8 cellular contexts compared by ENCODE assay signal in the genomic region with DNA sequence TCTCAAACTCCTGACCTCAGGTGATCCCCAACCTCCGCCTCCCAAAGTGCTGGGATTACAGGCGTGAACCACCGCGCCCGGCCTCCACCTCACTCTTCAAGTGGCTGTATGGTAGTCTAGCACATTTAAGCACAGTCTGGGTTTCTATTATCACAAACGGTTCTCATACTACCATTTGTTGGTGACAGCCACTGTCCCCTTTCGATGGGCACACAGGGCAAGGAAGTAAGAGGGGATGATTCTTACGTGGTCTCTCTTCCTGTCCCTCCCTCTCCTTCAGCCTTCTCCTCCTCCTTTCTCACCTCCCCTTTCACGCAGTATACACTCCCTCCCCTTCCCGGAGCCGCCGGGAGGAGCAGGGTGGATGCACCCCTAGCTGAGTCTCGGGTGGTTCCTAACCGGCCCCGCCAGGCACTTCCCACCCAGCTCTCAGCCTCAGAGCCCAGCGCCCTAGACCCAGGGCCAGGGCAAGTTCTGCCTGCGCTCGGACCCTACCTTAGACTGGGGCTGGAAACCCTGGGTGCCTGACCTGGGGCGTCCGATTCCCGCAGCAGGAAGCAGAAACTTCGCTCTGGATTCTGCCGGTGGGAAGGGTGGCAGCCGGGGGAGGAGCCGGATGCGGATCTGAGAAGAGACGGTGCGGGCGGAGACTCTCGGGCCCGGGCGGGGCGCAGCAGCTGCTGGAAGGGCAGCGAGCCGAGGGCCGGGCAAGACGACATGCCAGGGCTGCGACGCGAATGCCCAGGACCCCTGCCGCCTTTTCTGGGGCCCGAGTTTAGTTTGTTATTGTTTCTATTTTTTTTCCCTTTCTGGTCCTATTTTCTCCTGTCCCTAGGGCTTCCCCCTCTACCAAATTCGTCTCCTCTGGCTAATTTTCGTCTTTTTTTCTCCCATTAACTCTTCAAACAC. TPM values are rescaled to one million over a fixed set of nuclear protein-coding genes. Genes with fewer than 3 reads are reported as not detected.
A peak's percentile ranks its signal among the peaks of the same experiment; 100 is the strongest.
DNase-seq lines count a peak whose midpoint lies in the region; FAIRE-seq and TF ChIP-seq lines count a peak whose summit lies in the region.

Gene TEP1 (minus strand): TSS at position 626 of the 909 bp plus-strand sequence. CDS start 5,062 bp downstream, outside the sequence.

- H3K9me3 ChIP-seq in MM.1S (replicated peaks; ENCODE audit: insufficient read depth, low read length) (no peaks in the 10 kb centered on the region), neural cell (ENCODE audit: low read length) (no peaks in the 10 kb centered on the region)

- no peaks in the 10 kb centered on the region for H3K36me3 ChIP-seq in MM.1S (replicated peaks; ENCODE audit: insufficient read depth, low read length)
- no peaks in the 10 kb centered on the region for H3K36me3 ChIP-seq in neural cell (ENCODE audit: insufficient read depth, low read length)

- no peaks in the 10 kb centered on the region; the same call in 1 of the 2 replicates for H3K4me1 ChIP-seq in MM.1S (ENCODE audit: low read length)

- TF ChIP-seq POLR2A in H54 (IDR thresholded peaks at IDR 0.05; ENCODE audit: low read depth, low read length), result peak; percentile 54

- peaks cover 48% of the 10 kb centered on the region for H3K4me1 Mint-ChIP-seq in stimulated activated naive CD8-positive, alpha-beta T cell treated with anti-CD3 and anti-CD28 coated beads, Interleukin-15, Interleukin-2, amounts not matched to agents 100 ng/mL and 50 ng/mL, for 24 hours (ENCODE audit: low read depth)

- no peaks in the 10 kb centered on the region for H3K27me3 Mint-ChIP-seq in stimulated activated naive CD8-positive, alpha-beta T cell treated with anti-CD3 and anti-CD28 coated beads, Interleukin-15, Interleukin-2, amounts not matched to agents 100 ng/mL and 50 ng/mL, for 24 hours

- no peak for TF ChIP-seq CTCF in MM.1S (IDR thresholded peaks at IDR 0.05; ENCODE audit: low read length)
- no peak for TF ChIP-seq CTCF in foreskin fibroblast (IDR thresholded peaks at IDR 0.05; ENCODE audit: low read depth, low read length)
- TF ChIP-seq CTCF in neural cell (IDR thresholded peaks at IDR 0.05; ENCODE audit: poor library complexity, severe bottlenecking), result no peak

- no peak for TF ChIP-seq RAD21 in neural cell (conservative IDR thresholded peaks at IDR 0.05)

- no peaks in the 10 kb centered on the region for H3K9me2 ChIP-seq in MM.1S (replicated peaks; ENCODE audit: insufficient read depth, low read length)
- no peaks in the 10 kb centered on the region for H3K9me2 ChIP-seq in neural cell (ENCODE audit: insufficient read depth, low read length)

- H3K27ac ChIP-seq in MM.1S (ENCODE audit: low read length), result peak within 1 kb of the TSS; percentile 66; the same call in 1 of the 2 replicates
- H3K27ac ChIP-seq in neural cell (ENCODE audit: low read length), result peak within 1 kb of the TSS; percentile 56

- peak within 1 kb of the TSS; percentile 68 for H3K9ac ChIP-seq in MM.1S (ENCODE audit: low read length)
- H3K9ac ChIP-seq in neural cell (ENCODE audit: low read length), result peak within 1 kb of the TSS; percentile 66

- H3K4me3 Mint-ChIP-seq in stimulated activated naive CD8-positive, alpha-beta T cell treated with anti-CD3 and anti-CD28 coated beads, Interleukin-15, Interleukin-2, amounts not matched to agents 100 ng/mL and 50 ng/mL, for 24 hours, result peak within 1 kb of the TSS; percentile 97

- no peaks in the 10 kb centered on the region for H3K27me3 ChIP-seq in MM.1S (replicated peaks; ENCODE audit: insufficient read depth, low read length)
- H3K27me3 ChIP-seq in neural cell (ENCODE audit: insufficient read depth, low read depth, low read length), result peaks cover 9% of the 10 kb centered on the region

- TF ChIP-seq EP300 in neural cell (conservative IDR thresholded peaks at IDR 0.05; ENCODE audit: poor library complexity, severe bottlenecking), result no peak

- H4K20me1 ChIP-seq in MM.1S (ENCODE audit: insufficient read depth, low read length) (no peaks in the 10 kb centered on the region), neural cell (ENCODE audit: insufficient read depth) (no peaks in the 10 kb centered on the region)

- H3K9me3 Mint-ChIP-seq in stimulated activated naive CD8-positive, alpha-beta T cell treated with anti-CD3 and anti-CD28 coated beads, Interleukin-15, Interleukin-2, amounts not matched to agents 100 ng/mL and 50 ng/mL, for 24 hours, result no peaks in the 10 kb centered on the region

- H3F3A ChIP-seq in MM.1S (ENCODE audit: insufficient read depth, low read length) (no peaks in the 10 kb centered on the region; the same call in 1 of the 2 replicates), neural cell (ENCODE audit: insufficient read depth, low read length, poor library complexity, severe bottlenecking) (no peaks in the 10 kb centered on the region)

- FAIRE-seq in H54 (lab: Jason Lieb, UNC), result no peak

- peak; percentile 93 for DNase-seq in Daoy (ENCODE audit: low read depth)
- DNase-seq in H54 (ENCODE audit: insufficient read length, low spot score), result peak; percentile 27
- DNase-seq in MM.1S, result peak; percentile 17
- DNase-seq in SIG-M5 treated with dmso at 0.1 percent for 504 hours (lab: John Stamatoyannopoulos, UW; ENCODE audit: unreplicated experiment), result peak; percentile 74
- DNase-seq in activated gamma-delta T cell treated with Interleukin-2 at 50 U/mL for 16 hours, result peak; percentile 69
- DNase-seq in foreskin fibroblast, result peak; percentile 80 to 94

- peaks cover 5% of the 10 kb centered on the region for H3K36me3 Mint-ChIP-seq in stimulated activated naive CD8-positive, alpha-beta T cell treated with anti-CD3 and anti-CD28 coated beads, Interleukin-15, Interleukin-2, amounts not matched to agents 100 ng/mL and 50 ng/mL, for 24 hours (ENCODE audit: low read depth)

- H2AFZ ChIP-seq in MM.1S (ENCODE audit: low read length) (peak within 1 kb of the TSS; percentile 85), neural cell (ENCODE audit: low read depth, low read length) (peak within 1 kb of the TSS; percentile 51)

- H3K4me3 ChIP-seq in MM.1S (ENCODE audit: low read length) (peak within 1 kb of the TSS; percentile 86), foreskin fibroblast (ENCODE audit: low read depth in 1 of 2, low read length in 2 of 2) (peak within 1 kb of the TSS; percentile 81 to 91), neural cell (ENCODE audit: low read length) (peak within 1 kb of the TSS; percentile 88)

- peak within 1 kb of the TSS; percentile 94 for H3K4me2 ChIP-seq in MM.1S (ENCODE audit: low read depth, low read length)
- peak within 1 kb of the TSS; percentile 56 for H3K4me2 ChIP-seq in neural cell (ENCODE audit: low read length)

- peaks cover 14% of the 10 kb centered on the region for H3K79me2 ChIP-seq in MM.1S (ENCODE audit: low read length)
- no peaks in the 10 kb centered on the region for H3K79me2 ChIP-seq in neural cell (replicated peaks; ENCODE audit: insufficient read depth, low read length)

- H3K27ac Mint-ChIP-seq in stimulated activated naive CD8-positive, alpha-beta T cell treated with anti-CD3 and anti-CD28 coated beads, Interleukin-15, Interleukin-2, amounts not matched to agents 100 ng/mL and 50 ng/mL, for 24 hours, result peak within 1 kb of the TSS; percentile 97

TF ChIP-seq in neural cell, 6 proteins besides CTCF, POLR2A, EP300 and RAD21:
- TF ChIP-seq POLR2AphosphoS5 (IDR thresholded peaks at IDR 0.05) (peak; percentile 29), TAF1 (IDR thresholded peaks at IDR 0.05; ENCODE audit: low read depth) (no peak), REST (IDR thresholded peaks at IDR 0.05; ENCODE audit: borderline replicate concordance) (no peak), EZH2 (IDR thresholded peaks at IDR 0.05; ENCODE audit: borderline replicate concordance, insufficient read depth, low read length, poor library complexity, severe bottlenecking) (no peak), SMC3 (conservative IDR thresholded peaks at IDR 0.05; ENCODE audit: poor library complexity) (no peak), MXI1 (conservative IDR thresholded peaks at IDR 0.05; ENCODE audit: poor library complexity, severe bottlenecking) (peak; percentile 40)

RNA-seq across cellular contexts. Expression of gene TEP1, which starts in this region (rescaled TPM):
- total RNA-seq in Daoy (2014; rRNA removed; shearing (Covaris generic)), result 12.6 and 13.0 TPM in 2 replicates
- polyA plus RNA-seq in neural cell, result 5.2 and 6.8 TPM in 2 replicates
- 2.4 and 3.0 TPM in 2 replicates for polyA minus RNA-seq in neural cell

Comparison
In these comparisons a context has a peak if more than half of its experiments do, and no peak if none do; other contexts are left out.
1. Peak in every context shown above with its lines: DNase-seq, H3K4me3 ChIP-seq and H3K27ac ChIP-seq.
2. DNase-seq: peak in every context shown above with its lines; median percentile 93 in Daoy; 87 in foreskin fibroblast; 74 in SIG-M5 treated with dmso at 0.1 percent for 504 hours; 69 in activated gamma-delta T cell treated with Interleukin-2 at 50 U/mL for 16 hours; 27 in H54; 17 in MM.1S.